In the genomic region with DNA sequence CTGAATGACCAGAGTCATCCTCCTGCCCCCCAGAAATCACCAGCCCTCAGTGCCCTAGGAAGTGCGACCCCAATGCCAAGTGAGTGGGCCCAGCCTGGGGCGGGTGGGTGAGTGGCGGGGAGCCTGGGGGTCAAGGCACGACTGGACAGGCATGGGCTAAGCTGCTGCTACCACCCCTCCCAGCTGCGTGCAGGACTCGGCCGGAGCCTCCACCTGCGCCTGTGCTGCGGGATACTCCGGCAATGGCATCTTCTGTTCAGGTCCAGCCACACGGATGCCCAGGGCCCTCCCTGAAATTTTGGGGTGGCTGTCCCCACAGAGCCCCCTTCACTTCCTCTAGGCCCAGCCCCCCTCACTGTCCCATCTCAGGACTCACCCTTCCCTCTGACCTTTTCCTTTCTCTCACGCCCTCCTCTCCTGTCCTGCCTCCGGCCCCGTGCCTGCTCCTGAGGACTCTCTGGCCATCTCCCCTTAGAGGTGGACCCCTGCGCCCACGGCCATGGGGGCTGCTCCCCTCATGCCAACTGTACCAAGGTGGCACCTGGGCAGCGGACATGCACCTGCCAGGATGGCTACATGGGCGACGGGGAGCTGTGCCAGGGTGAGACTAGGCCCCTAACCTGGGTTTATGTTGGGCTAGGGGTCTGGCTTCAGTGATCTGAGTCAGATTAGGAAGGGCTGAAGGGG, we compare ENCODE assay signal across 1 cellular context.
TF ChIP-seq lines count a peak whose summit lies in the region.

No MANE protein-coding gene starts in this region.

TF ChIP-seq in H1, 55 proteins besides CTCF, POLR2A, EP300 and RAD21:
- TF ChIP-seq SAP30 (IDR thresholded peaks at IDR 0.05; ENCODE audit: insufficient read depth, insufficient replicate concordance, low read length) = no peak
- no peak for TF ChIP-seq SUZ12 (IDR thresholded peaks at IDR 0.05; ENCODE audit: low read length)
- no peak for TF ChIP-seq SIRT6 (IDR thresholded peaks at IDR 0.05; ENCODE audit: low read length)
- TF ChIP-seq TEAD4 (IDR thresholded peaks at IDR 0.05; ENCODE audit: low read depth, low read length) = no peak
- no peak for TF ChIP-seq SP4 (IDR thresholded peaks at IDR 0.05; ENCODE audit: low read length)
- no peak for TF ChIP-seq SIN3A (conservative IDR thresholded peaks at IDR 0.05 in 1 of 2, IDR thresholded peaks at IDR 0.05 in 1 of 2; ENCODE audit: low read depth in 1 of 2, low read length in 2 of 2)
- TF ChIP-seq RXRA (IDR thresholded peaks at IDR 0.05; ENCODE audit: insufficient read depth, low read depth, low read length) = no peak
- no peak for TF ChIP-seq SRF (IDR thresholded peaks at IDR 0.05; ENCODE audit: low read depth, low read length)
- TF ChIP-seq PHF8 (conservative IDR thresholded peaks at IDR 0.05; ENCODE audit: low read depth, low read length) = no peak
- no peak for TF ChIP-seq RFX5 (IDR thresholded peaks at IDR 0.05; ENCODE audit: borderline replicate concordance, low read depth, low read length)
- TF ChIP-seq BACH1 (IDR thresholded peaks at IDR 0.05; ENCODE audit: low read length) = no peak
- TF ChIP-seq ASH2L (IDR thresholded peaks at IDR 0.05; ENCODE audit: low read length) = no peak
- no peak for TF ChIP-seq CREB1 (IDR thresholded peaks at IDR 0.05)
- TF ChIP-seq JUND (IDR thresholded peaks at IDR 0.05; ENCODE audit: low read length) = no peak
- TF ChIP-seq, protein P1, sequence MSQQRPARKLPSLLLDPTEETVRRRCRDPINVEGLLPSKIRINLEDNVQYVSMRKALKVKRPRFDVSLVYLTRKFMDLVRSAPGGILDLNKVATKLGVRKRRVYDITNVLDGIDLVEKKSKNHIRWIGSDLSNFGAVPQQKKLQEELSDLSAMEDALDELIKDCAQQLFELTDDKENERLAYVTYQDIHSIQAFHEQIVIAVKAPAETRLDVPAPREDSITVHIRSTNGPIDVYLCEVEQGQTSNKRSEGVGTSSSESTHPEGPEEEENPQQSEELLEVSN (IDR thresholded peaks at IDR 0.05) = no peak
- no peak for TF ChIP-seq FOSL1 (IDR thresholded peaks at IDR 0.05; ENCODE audit: insufficient read depth, low read depth, low read length)
- no peak for TF ChIP-seq MAFK (IDR thresholded peaks at IDR 0.05; ENCODE audit: low read depth, low read length)
- TF ChIP-seq CHD2 (IDR thresholded peaks at IDR 0.05; ENCODE audit: low read length) = no peak
TF ChIP-seq in H1: peak in this region for 0.
